In the genomic region with DNA sequence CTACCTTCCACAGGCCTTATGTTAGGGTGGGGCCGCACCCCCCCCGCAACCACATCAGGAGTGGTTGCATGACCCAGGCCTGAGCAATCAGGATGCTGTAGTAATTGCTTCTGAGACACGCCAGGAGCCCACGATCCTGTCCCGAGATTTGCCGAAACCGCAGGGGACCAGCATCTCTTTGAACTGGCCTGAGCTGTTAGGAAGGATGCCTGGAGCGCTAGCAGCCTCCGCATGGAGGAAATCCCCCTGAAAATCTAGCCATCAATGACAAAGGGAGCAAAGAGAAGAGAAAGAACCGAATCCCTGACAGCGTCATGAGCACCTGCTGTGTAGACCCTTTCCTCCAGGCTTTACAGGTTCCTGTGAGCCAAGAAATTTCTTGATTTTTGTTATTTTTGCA, we compare ENCODE assay signal across 34 cellular contexts. TPM values are rescaled to one million over a fixed set of nuclear protein-coding genes. Genes with fewer than 3 reads are reported as not detected.
A peak's percentile ranks its signal among the peaks of the same experiment; 100 is the strongest.
DNase-seq lines count a peak whose midpoint lies in the region; ATAC-seq and TF ChIP-seq lines count a peak whose summit lies in the region.
"Had no signal": no experiment of that assay in that cellular context is flagged by ENCODE, and none has a peak within 500 bp of the region (broad histone marks: within the 10 kb centered on the region; RNA-seq: fewer than 3 reads in every experiment).

No MANE protein-coding gene starts in this region.

- no peak for ATAC-seq in activated CD4-positive, CD25-positive, alpha-beta regulatory T cell treated with anti-CD3 and anti-CD28 coated beads, Interleukin-2, amount 50 U/mL, for 24 hours
- ATAC-seq in mucosa of descending colon: no peak
- ATAC-seq: GM12878; naive thymus-derived CD8-positive, alpha-beta T cell; stimulated activated naive CD8-positive, alpha-beta T cell treated with anti-CD3 and anti-CD28 coated beads, Interleukin-15, Interleukin-2, amounts not matched to agents 100 U/mL and 50 U/mL, for 24 hours had no signal

- H3K4me1 ChIP-seq in HUES64 (ENCODE audit: insufficient read depth, low read length) (peaks cover 4% of the 10 kb centered on the region; the same call in 1 of the 2 replicates), mucosa of descending colon (ENCODE audit: low read depth) (no peaks in the 10 kb centered on the region)
- H3K4me1 ChIP-seq: breast epithelium, testis, vagina had no signal

- no peaks in the 10 kb centered on the region for H3K27me3 ChIP-seq in HUES64 (ENCODE audit: insufficient read depth, low read length)
- H3K27me3 ChIP-seq: breast epithelium, ovary, testis, vagina had no signal

- H3K27ac ChIP-seq in HUES64 (ENCODE audit: low read depth, low read length): peak overlapping the region; percentile 76; the same call in 1 of the 2 replicates
- H3K27ac ChIP-seq: breast epithelium, ovary, skin epidermis, testis, vagina had no signal

- H3K36me3 ChIP-seq in HUES64 (ENCODE audit: insufficient read depth, low read length) (no peaks in the 10 kb centered on the region), mucosa of descending colon (ENCODE audit: low read depth) (no peaks in the 10 kb centered on the region)
- H3K36me3 ChIP-seq: breast epithelium, ovary, vagina had no signal

- TF ChIP-seq CTCF in GM20000 (IDR thresholded peaks at IDR 0.05; ENCODE audit: extremely low read depth, missing control alignments) (no peak), mucosa of descending colon (IDR thresholded peaks at IDR 0.05) (no peak)

- intact Hi-C loops in mucosa of descending colon (cut with DNase I, micrococcal nuclease): no loop called here

- H3K4me3 ChIP-seq in HUES64 (ENCODE audit: low read length) (no peak overlapping the region), mucosa of descending colon (no peak overlapping the region)
- H3K4me3 ChIP-seq: breast epithelium, GM12878, ovary, skin epidermis, testis, vagina had no signal

- WGBS in HUES64: 16% methylated on average over 11 of the region's 11 CpGs

- H3K9me3 ChIP-seq in HUES64 (ENCODE audit: insufficient read depth, low read depth, low read length): no peaks in the 10 kb centered on the region
- no peaks in the 10 kb centered on the region for H3K9me3 ChIP-seq in mucosa of descending colon
- H3K9me3 ChIP-seq: breast epithelium, ovary, testis, vagina had no signal

- no peak overlapping the region for H3K9ac ChIP-seq in HUES64 (ENCODE audit: low read depth, low read length)

- DNase-seq in astrocyte of the hippocampus (ENCODE audit: low read depth, low spot score) (peak; percentile 22), iPS-NIHi7 (ENCODE audit: extremely low spot score) (peak; percentile 69), retina (peak; percentile 37), GM20000 (ENCODE audit: low spot score) (no peak), mucosa of descending colon (no peak)
- DNase-seq: activated CD4-positive, alpha-beta T cell treated with anti-CD3 and anti-CD28 coated beads, Interleukin-2, amount 50 U/mL, for 1 hour; activated effector memory CD4-positive, alpha-beta T cell treated with anti-CD3 and anti-CD28 coated beads, Interleukin-2, amount 50 U/mL, for 16 hours; activated T-cell treated with anti-CD3 and anti-CD28 coated beads, Interleukin-2, amount 50 U/mL, for 1 hour; CD8-positive, alpha-beta memory T cell; HCEC 1CT; hypothalamus; IMR-90; naive thymus-derived CD8-positive, alpha-beta T cell; NCI-H146; NCI-H446; NCI-H774; ovary; stimulated activated naive CD8-positive, alpha-beta T cell treated with anti-CD3 and anti-CD28 coated beads, Interleukin-15, Interleukin-2, amounts not matched to agents 100 U/mL and 50 U/mL, for 24 hours; SW 1271; T1000; testis had no signal

RNA-seq across cellular contexts. Expression of gene TEX44, which starts 8.7 kb away (rescaled TPM):
- polyA plus RNA-seq in HUES64 (2013, experiment 1 of 2): not detected
- polyA plus RNA-seq in HUES64 (2013, experiment 2 of 2): not detected
- not detected for total RNA-seq in mucosa of descending colon
- total RNA-seq: breast epithelium; CD8-positive, alpha-beta memory T cell; chondrocyte; GM12878; IMR-90; LHCN-M2; lower leg skin; naive thymus-derived CD8-positive, alpha-beta T cell; ovary; renal cortical epithelial cell; vagina had no signal
- polyA plus RNA-seq: AG04450; BJ; CD8-positive, alpha-beta memory T cell; GM12878; IMR-90; keratinocyte; naive thymus-derived CD8-positive, alpha-beta T cell; ovary had no signal

RNA-seq across cellular contexts. Expression of gene NMUR1, which starts 53.7 kb away (rescaled TPM):
- 0.10 TPM for polyA plus RNA-seq in HUES64 (2013, experiment 1 of 2)
- polyA plus RNA-seq in HUES64 (2013, experiment 2 of 2): 0.13 TPM
- 1 to 10 TPM in 1 of 3 donors, under 1 TPM in 2; 0.57 to 1.2 (median 0.87) TPM for total RNA-seq in mucosa of descending colon
- total RNA-seq: IMR-90, LHCN-M2, vagina had no signal
- polyA plus RNA-seq: AG04450, BJ, IMR-90, keratinocyte had no signal

Comparison
In these comparisons a context has a peak if more than half of its experiments do, and no peak if none do; other contexts are left out.
1. DNase-seq: peak in astrocyte of the hippocampus (single experiment), iPS-NIHi7 (single experiment) and retina (single experiment); none in GM20000 (single experiment) and mucosa of descending colon (0 of 3).